22 cellular contexts compared by ENCODE assay signal in genomic region chr9:83234541-83234940, GRCh38.
"Had no signal": no experiment of that assay in that cellular context is flagged by ENCODE, and none has a peak within 500 bp of the region (broad histone marks: within the 10 kb centered on the region; RNA-seq: fewer than 3 reads in every experiment).

No MANE protein-coding gene starts in this region.

- ATAC-seq: activated CD8-positive, alpha-beta T cell treated with anti-CD3 and anti-CD28 coated beads, Interleukin-2, amount 10 ng/mL, durations not matched to agents 7 days and 5 days; foreskin keratinocyte; stimulated activated naive CD8-positive, alpha-beta T cell treated with anti-CD3 and anti-CD28 coated beads, Interleukin-15, amount 100 ng/mL, for 72 hours; WTC11 had no signal

- FAIRE-seq: TTC549 had no signal

- DNase-seq: activated CD4-positive, alpha-beta T cell treated with anti-CD3 and anti-CD28 coated beads for 48 hours; activated CD8-positive, alpha-beta T cell treated with anti-CD3 and anti-CD28 coated beads, Interleukin-2, amount 10 ng/mL, durations not matched to agents 7 days and 5 days; activated naive CD4-positive, alpha-beta T cell treated with Interleukin-2 at 50 U/mL for 16 hours; activated naive CD8-positive, alpha-beta T cell treated with anti-CD3 and anti-CD28 coated beads, Interleukin-2, amount 10 ng/mL, durations not matched to agents 7 days and 5 days; activated T-cell treated with anti-CD3 and anti-CD28 coated beads, Interleukin-2, amount 50 U/mL, for 24 hours; brain microvascular endothelial cell; cerebellar nuclear complex; effector CD8-positive, alpha-beta T cell; esophagus squamous epithelium; foreskin keratinocyte; glutamatergic neuron; kidney; right lobe of liver; stimulated activated CD4-positive, alpha-beta T cell treated with anti-CD3 and anti-CD28 coated beads, Interleukin-4, amount 100 ng/mL, for 1 hour; stimulated activated naive CD8-positive, alpha-beta T cell treated with anti-CD3 and anti-CD28 coated beads, Interleukin-15, amount 100 ng/mL, for 72 hours; trophoblast cell had no signal

- H3K4me3 ChIP-seq: esophagus squamous epithelium, prostate gland, right lobe of liver, smooth muscle cell, suprapubic skin, vagina had no signal

- H3K36me3 ChIP-seq: brain microvascular endothelial cell, esophagus squamous epithelium, prostate gland, right lobe of liver, suprapubic skin, vagina had no signal

- H3K27me3 ChIP-seq: brain microvascular endothelial cell, esophagus squamous epithelium, foreskin keratinocyte, right lobe of liver, suprapubic skin, vagina had no signal

- H3K4me1 ChIP-seq: foreskin keratinocyte, prostate gland had no signal

- H3K27ac ChIP-seq: brain microvascular endothelial cell, esophagus squamous epithelium, foreskin keratinocyte, prostate gland, right lobe of liver, suprapubic skin, vagina had no signal

- H3K9me3 ChIP-seq: esophagus squamous epithelium, prostate gland, right lobe of liver, suprapubic skin, vagina had no signal
